Comparison of ENCODE assay signal across 1 cellular context in genomic region chr2:237254911-237255578, GRCh38.
TF ChIP-seq lines count a peak whose summit lies in the region.

No MANE protein-coding gene starts in this region.

TF ChIP-seq in GM23338, 12 proteins besides CTCF, POLR2A, EP300 and RAD21 (continued from another document):
- TF ChIP-seq ZNF462 (CRISPR knock-in tag; IDR thresholded peaks at IDR 0.05) (no peak), JUNB (IDR thresholded peaks at IDR 0.05; ENCODE audit: unreplicated experiment) (no peak), POLR2AphosphoS5 (IDR thresholded peaks at IDR 0.05; ENCODE audit: low read depth) (no peak), ZNF114 (CRISPR knock-in tag; IDR thresholded peaks at IDR 0.05) (no peak), EZH2phosphoT487 (IDR thresholded peaks at IDR 0.05; ENCODE audit: unreplicated experiment) (no peak), STAT1 (IDR thresholded peaks at IDR 0.05; ENCODE audit: unreplicated experiment) (no peak), ZNF331 (CRISPR knock-in tag; IDR thresholded peaks at IDR 0.05; ENCODE audit: low read depth) (no peak)
